ENCODE assay signal across 7 cellular contexts in the genomic region with DNA sequence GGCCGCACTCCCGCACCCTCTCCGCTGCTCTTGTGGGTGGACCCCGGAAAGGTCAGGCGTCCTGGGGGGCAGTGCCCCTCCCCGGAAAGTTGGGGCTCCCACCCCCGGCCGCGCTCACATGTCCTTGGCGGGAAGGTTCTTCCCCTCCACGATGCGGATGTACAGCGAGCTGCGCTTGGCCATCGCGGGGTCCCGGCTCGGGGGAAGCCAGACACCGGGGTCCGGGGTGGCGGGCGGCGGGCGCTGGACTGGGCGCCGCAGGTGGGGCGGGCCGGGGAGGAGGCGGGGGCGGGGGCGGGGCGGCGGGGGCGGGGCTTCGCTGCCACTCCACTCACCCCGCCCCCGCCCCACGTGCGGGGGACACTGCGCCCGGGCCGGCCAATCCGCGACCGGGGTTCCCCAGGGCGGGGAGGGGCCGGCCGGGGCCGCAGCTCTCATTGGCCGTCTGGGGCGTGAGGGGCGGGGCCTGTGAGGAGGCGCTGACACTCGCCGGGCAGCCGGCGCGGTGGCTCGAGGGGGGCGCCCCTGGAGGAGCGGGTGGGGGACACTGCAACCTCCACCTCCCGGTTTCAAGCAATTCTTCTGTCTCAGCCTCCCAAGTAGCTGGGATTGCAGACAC. TPM values are rescaled to one million over a fixed set of nuclear protein-coding genes. Genes with fewer than 3 reads are reported as not detected.
DNase-seq lines count a peak whose midpoint lies in the region; ATAC-seq and TF ChIP-seq lines count a peak whose summit lies in the region.
"Not testable (repeated sequence)": the region's sequence is repeated elsewhere in the genome, so short reads cannot be mapped to it uniquely, and the experiment has no call there.

A gene (minus strand): TSS at position 250 of the 619 bp plus-strand sequence. CDS start 67 bp downstream, at position 183.

- TF ChIP-seq CTCF in psoas muscle (IDR thresholded peaks at IDR 0.05) = not testable (repeated sequence)

- not testable (repeated sequence) for H3K27me3 ChIP-seq in HUES64 (ENCODE audit: insufficient read depth, low read length); psoas muscle (ENCODE audit: insufficient read depth in 3 of 3, low read length in 2 of 3)

- H3K36me3 ChIP-seq in HUES64 (ENCODE audit: insufficient read depth, low read length); psoas muscle (ENCODE audit: insufficient read depth in 1 of 2, low read depth in 1 of 2): not testable (repeated sequence)

- not testable (repeated sequence) for H3K4me1 ChIP-seq in HUES64 (ENCODE audit: insufficient read depth, low read length); psoas muscle

- ATAC-seq in GM18520 (IDR thresholded peaks at IDR 0.05; ENCODE audit: unreplicated experiment) (peak; percentile 45), HG02588 (IDR thresholded peaks at IDR 0.05; ENCODE audit: unreplicated experiment) (peak; percentile 74), psoas muscle (peak; percentile 69 to 76 (median 72))

- H3K9ac ChIP-seq in HUES64 (ENCODE audit: low read depth, low read length) = not testable (repeated sequence)

- WGBS in HUES64 = under 1% methylated on average over 13 of the region's 62 CpGs
- WGBS in psoas muscle, 3 donors = 0 to 1% (median 1%) methylated on average over 11 to 22 of the region's 62 CpGs

- H3K27ac ChIP-seq in HUES64 (ENCODE audit: low read depth, low read length) = not testable (repeated sequence)
- H3K27ac ChIP-seq in psoas muscle = peak within 1 kb of the TSS; percentile 80

- DNase-seq in activated CD4-positive, alpha-beta T cell treated with anti-CD3 and anti-CD28 coated beads for 48 hours = peak; percentile 48
- DNase-seq in cerebellar cortex (ENCODE audit: low spot score) (peak; percentile 2), psoas muscle (peak; percentile 53 to 73)

- intact Hi-C loops in psoas muscle (cut with DNase I) = not testable (repeated sequence)

- peak within 1 kb of the TSS; percentile 47 for H3K4me3 ChIP-seq in HUES64 (ENCODE audit: low read length)
- peak within 1 kb of the TSS; percentile 34; the same call in 1 of the 2 replicates for H3K4me3 ChIP-seq in iPS-18c (ENCODE audit: insufficient read depth, low read depth, low read length)
- H3K4me3 ChIP-seq in psoas muscle = peak within 1 kb of the TSS; percentile 61

- not testable (repeated sequence) for H3K9me3 ChIP-seq in HUES64 (ENCODE audit: insufficient read depth, low read depth, low read length); iPS-18c (ENCODE audit: control insufficient read depth, insufficient read depth, low read length); psoas muscle

RNA-seq across cellular contexts. Expression of the gene that starts here (rescaled TPM):
- 10.3 TPM for polyA plus RNA-seq in HUES64 (2013, experiment 1 of 2)
- 13.2 TPM for polyA plus RNA-seq in HUES64 (2013, experiment 2 of 2)
- total RNA-seq in psoas muscle = 100 to 1,000 TPM; 185 to 266 (median 193) TPM
- polyA plus RNA-seq in psoas muscle = 100 to 1,000 TPM in 2 of 3 donors, 10 to 100 TPM in 1; 83.1 to 270 (median 107) TPM

Comparison
In these comparisons a context has a peak if more than half of its experiments do, and no peak if none do; other contexts are left out.
1. DNase-seq: peak in every context shown above with its lines; median percentile 63 in psoas muscle; 48 in activated CD4-positive, alpha-beta T cell treated with anti-CD3 and anti-CD28 coated beads for 48 hours; 2 in cerebellar cortex.